ENCODE assay signal across 18 cellular contexts in the genomic region with DNA sequence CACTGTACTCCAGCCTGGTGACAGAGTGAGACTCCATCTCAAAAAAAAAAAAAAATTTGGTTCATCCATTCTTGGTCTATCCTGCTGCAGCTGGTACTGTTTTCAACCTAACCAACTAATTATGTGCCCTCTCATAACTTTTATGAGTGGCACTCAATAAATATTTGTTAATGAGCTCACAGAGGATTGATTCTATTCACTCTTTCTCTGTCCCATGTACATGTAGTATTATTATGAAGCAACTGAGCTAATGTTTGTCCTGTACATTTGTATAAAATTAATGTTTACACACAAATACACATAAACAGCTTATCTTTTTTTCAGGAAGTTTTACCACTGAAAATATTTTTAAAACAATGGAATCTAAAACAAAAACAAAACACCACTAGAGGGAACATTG. TPM values are rescaled to one million over a fixed set of nuclear protein-coding genes. Genes with fewer than 3 reads are reported as not detected.
DNase-seq lines count a peak whose midpoint lies in the region; ATAC-seq and TF ChIP-seq lines count a peak whose summit lies in the region.
"Had no signal": no experiment of that assay in that cellular context is flagged by ENCODE, and none has a peak within 500 bp of the region (broad histone marks: within the 10 kb centered on the region; RNA-seq: fewer than 3 reads in every experiment).

No MANE protein-coding gene starts in this region.

- H3K4me1 ChIP-seq in CD4-positive, alpha-beta memory T cell (ENCODE audit: insufficient read depth, low read length), result peaks cover 97% of the 10 kb centered on the region
- H3K4me1 ChIP-seq in hepatocyte (ENCODE audit: insufficient read depth), result peaks cover 6% of the 10 kb centered on the region

- H3K4me2 ChIP-seq in hepatocyte, result peak overlapping the region; percentile 43

- no peak for TF ChIP-seq POLR2A in erythroblast (IDR thresholded peaks at IDR 0.05; ENCODE audit: low read length)

- intact Hi-C loops in CD4-positive, alpha-beta memory T cell (cut with micrococcal nuclease), result loop anchor here (1.0 kb wide), 1 partner anchor 11 kb away; no protein-coding TSS in a partner anchor

- DNase-seq in NCI-H748 (lab: John Stamatoyannopoulos, UW; ENCODE audit: unreplicated experiment), result peak; percentile 52
- DNase-seq in NCI-H748 treated with DMSO at 0.1 percent for 48 hours (lab: John Stamatoyannopoulos, UW), result no peak
- DNase-seq in CD4-positive, alpha-beta memory T cell, result no peak
- no peak for DNase-seq in T-cell
- DNase-seq in hepatocyte (ENCODE audit: low spot score), result no peak
- no peak for DNase-seq in medulla oblongata (ENCODE audit: extremely low spot score)
- no peak for DNase-seq in erythroblast (lab: John Stamatoyannopoulos, UW)
- DNase-seq: activated effector memory CD4-positive, alpha-beta T cell treated with anti-CD3 and anti-CD28 coated beads, Interleukin-2, amount 50 U/mL, for 16 hours; brain microvascular endothelial cell; hippocampal formation; IMR-90; midbrain; NCI-H1092 treated with DMSO at 0.1 percent for 48 hours; NCI-H2171 treated with DMSO at 0.1 percent for 48 hours; occipital lobe; upper lobe of left lung had no signal

- peaks cover 53 to 90% (median 75%) of the 10 kb centered on the region in 4 donors for H3K4me1 Mint-ChIP-seq in CD4-positive, alpha-beta memory T cell
- peaks cover 88 to 98% (median 91%) of the 10 kb centered on the region in 3 donors for H3K4me1 Mint-ChIP-seq in T-cell

- H3K27me3 ChIP-seq in CD4-positive, alpha-beta memory T cell (ENCODE audit: insufficient read depth, low read length), result no peaks in the 10 kb centered on the region
- no peaks in the 10 kb centered on the region for H3K27me3 ChIP-seq in hepatocyte
- H3K27me3 ChIP-seq: brain microvascular endothelial cell, upper lobe of left lung had no signal

- no peak overlapping the region for H2AFZ ChIP-seq in hepatocyte

- TF ChIP-seq CTCF in hepatocyte (IDR thresholded peaks at IDR 0.05; ENCODE audit: poor library complexity), result no peak

- POLR2A ChIA-PET in CD4-positive, alpha-beta memory T cell (lab: Charles Lee; ENCODE audit: partially characterized antibody), result interaction anchor here (0.8 to 22.9 kb wide), 11 partner anchors 10 to 145 kb away, joined by 3 to 1351 read pairs (median 4); partner anchors contain the start of gene RIPOR2
- POLR2A ChIA-PET in T-cell (lab: Charles Lee), result interaction anchor here (0.6 to 1.1 kb wide), 5 partner anchors 9 to 128 kb away, joined by 3 to 14 read pairs (median 4); no protein-coding TSS in a partner anchor

- H3K9me2 ChIP-seq in hepatocyte (replicated peaks; ENCODE audit: insufficient read depth), result no peaks in the 10 kb centered on the region

- H3K4me3 ChIP-seq in CD4-positive, alpha-beta memory T cell (ENCODE audit: low read length in 2 of 2), result peak overlapping the region in 1 of 2 donors; percentile 6
- H3K4me3 ChIP-seq in hepatocyte, result no peak overlapping the region
- H3K4me3 ChIP-seq: upper lobe of left lung had no signal

- H3K36me3 ChIP-seq in CD4-positive, alpha-beta memory T cell (ENCODE audit: insufficient read depth, low read length), result peaks cover 29% of the 10 kb centered on the region
- no peaks in the 10 kb centered on the region for H3K36me3 ChIP-seq in hepatocyte (replicated peaks; ENCODE audit: insufficient read depth, low read depth)
- H3K36me3 ChIP-seq: brain microvascular endothelial cell, upper lobe of left lung had no signal

- H3K9me3 Mint-ChIP-seq in CD4-positive, alpha-beta memory T cell, result peaks cover 0 to 4% (median 0%) of the 10 kb centered on the region in 8 donors
- peaks cover 0 to 6% (median 0%) of the 10 kb centered on the region in 3 donors for H3K9me3 Mint-ChIP-seq in T-cell

- ATAC-seq in T-cell (replicated peaks in 1 of 4), result no peak
- ATAC-seq in HG02610 (IDR thresholded peaks at IDR 0.05; ENCODE audit: unreplicated experiment), result no peak

- peaks cover 0 to 1% of the 10 kb centered on the region in 2 donors for H3K27me3 Mint-ChIP-seq in CD4-positive, alpha-beta memory T cell
- no peaks in the 10 kb centered on the region for H3K27me3 Mint-ChIP-seq in T-cell

- no peak overlapping the region for H3K27ac ChIP-seq in CD4-positive, alpha-beta memory T cell (ENCODE audit: low read depth, low read length)
- H3K27ac ChIP-seq in hepatocyte, result no peak overlapping the region
- H3K27ac ChIP-seq: brain microvascular endothelial cell, RWPE1 had no signal

- H3K79me2 ChIP-seq in hepatocyte, result no peaks in the 10 kb centered on the region

- no peaks in the 10 kb centered on the region for H3K9me3 ChIP-seq in CD4-positive, alpha-beta memory T cell (ENCODE audit: control insufficient read depth in 1 of 2, low read length in 2 of 2)
- no peaks in the 10 kb centered on the region for H3K9me3 ChIP-seq in hepatocyte (ENCODE audit: low read depth)
- H3K9me3 ChIP-seq: upper lobe of left lung had no signal

- H3K27ac Mint-ChIP-seq in CD4-positive, alpha-beta memory T cell, result peak overlapping the region; percentile 63 to 95 (median 87)
- H3K27ac Mint-ChIP-seq in T-cell, result peak overlapping the region; percentile 72 to 91

- H4K20me1 ChIP-seq in hepatocyte (ENCODE audit: insufficient read depth, poor library complexity, severe bottlenecking), result no peaks in the 10 kb centered on the region

- peak overlapping the region; percentile 69 to 94 (median 84) for H3K4me3 Mint-ChIP-seq in CD4-positive, alpha-beta memory T cell
- peak overlapping the region; percentile 75 to 93 (median 76) for H3K4me3 Mint-ChIP-seq in T-cell

- H3K36me3 Mint-ChIP-seq in CD4-positive, alpha-beta memory T cell, result peaks cover 58 to 67% of the 10 kb centered on the region in 2 donors
- peaks cover 68% of the 10 kb centered on the region for H3K36me3 Mint-ChIP-seq in T-cell

- CTCF ChIA-PET in CD4-positive, alpha-beta memory T cell (lab: Charles Lee; ENCODE audit: partially characterized antibody), result interaction anchor here (0.7 to 15.0 kb wide), 19 partner anchors 9 to 1067 kb away, joined by 3 to 245 read pairs (median 4); partner anchors contain the start of gene RIPOR2
- CTCF ChIA-PET in T-cell (lab: Charles Lee), result interaction anchor here (0.7 to 2.0 kb wide), 25 partner anchors 9 to 196 kb away, joined by 3 to 22 read pairs (median 3); partner anchors contain the start of gene RIPOR2 (in 2 of the 2)

RNA-seq across cellular contexts. Expression of gene RIPOR2, which starts 10.1 kb away (rescaled TPM):
- total RNA-seq in CD4-positive, alpha-beta memory T cell, result 100 to 1,000 TPM; 420 to 432 TPM
- 100 to 1,000 TPM; 431 to 458 TPM for polyA plus RNA-seq in CD4-positive, alpha-beta memory T cell
- total RNA-seq in T-cell (100 to 1,000 TPM; 381 to 480 (median 441) TPM), hepatocyte (17.3 and 17.6 TPM in 2 replicates)
- polyA plus RNA-seq in hepatocyte, result 11.8 and 14.4 TPM in 2 replicates

Comparison
In these comparisons a context has a peak if more than half of its experiments do, and no peak if none do; other contexts are left out.
1. RNA of gene RIPOR2, which starts 10.1 kb away (total RNA-seq): 381 to 480 TPM in T-cell and 420 to 432 TPM in CD4-positive, alpha-beta memory T cell; 17.3 to 17.6 TPM in hepatocyte; every median in the first group is over 10 times any median in the second.